Comparison of ENCODE assay signal across 16 cellular contexts in genomic region chr12:9784816-9785215, GRCh38.
DNase-seq lines count a peak whose midpoint lies in the region; ATAC-seq and FAIRE-seq lines count a peak whose summit lies in the region.
"Had no signal": no experiment of that assay in that cellular context is flagged by ENCODE, and none has a peak within 500 bp of the region (broad histone marks: within the 10 kb centered on the region; RNA-seq: fewer than 3 reads in every experiment).

No MANE protein-coding gene starts in this region.

- peak; percentile 18 for FAIRE-seq in colon (lab: Jason Lieb, UNC)
- FAIRE-seq: A204.1, HepG2 had no signal

- H3K27ac Mint-ChIP-seq in activated T-cell treated with anti-CD3 and anti-CD28 coated beads, Interleukin-2, amount 50 U/mL, for 24 hours: no peak overlapping the region
- no peak overlapping the region for H3K27ac Mint-ChIP-seq in stimulated activated naive CD8-positive, alpha-beta T cell treated with anti-CD3 and anti-CD28 coated beads, Interleukin-15, amount 100 ng/mL, for 72 hours
- H3K27ac Mint-ChIP-seq: B cell; CD4-positive, alpha-beta T cell; HFFc6 had no signal

- peak overlapping the region; percentile 67 for H3K27ac ChIP-seq in HUES48 (ENCODE audit: low read depth, low read length)
- no peak overlapping the region for H3K27ac ChIP-seq in iPS-20b (ENCODE audit: low read length)

- no peak for ATAC-seq in GM21737 (IDR thresholded peaks at IDR 0.05; ENCODE audit: unreplicated experiment)
- ATAC-seq in stimulated activated naive CD8-positive, alpha-beta T cell treated with anti-CD3 and anti-CD28 coated beads, Interleukin-15, amount 100 ng/mL, for 72 hours: no peak
- ATAC-seq: HepG2 had no signal

- peak; percentile 79 for DNase-seq in KG1 (lab: John Stamatoyannopoulos, UW)
- DNase-seq in activated T-cell treated with anti-CD3 and anti-CD28 coated beads, Interleukin-2, amount 50 U/mL, for 24 hours: no peak
- no peak for DNase-seq in stimulated activated naive CD8-positive, alpha-beta T cell treated with anti-CD3 and anti-CD28 coated beads, Interleukin-15, amount 100 ng/mL, for 72 hours
- DNase-seq: C1 segment of cervical spinal cord; Calu3; CD4-positive, alpha-beta T cell; DMS 273 treated with DMSO at 0.1 percent for 48 hours; HCEC 1CT; HFFc6 had no signal

- H3K36me3 Mint-ChIP-seq in activated T-cell treated with anti-CD3 and anti-CD28 coated beads, Interleukin-2, amount 50 U/mL, for 24 hours (ENCODE audit: low read depth): no peaks in the 10 kb centered on the region

- H3K36me3 ChIP-seq in HUES48 (ENCODE audit: control insufficient read depth, insufficient read depth, low read length) (no peaks in the 10 kb centered on the region), iPS-20b (ENCODE audit: insufficient read depth, low read depth, low read length) (no peaks in the 10 kb centered on the region)

- H3K4me1 ChIP-seq in HUES48 (ENCODE audit: control insufficient read depth, insufficient read depth, low read length): peaks cover 54% of the 10 kb centered on the region
- peaks cover 39% of the 10 kb centered on the region for H3K4me1 ChIP-seq in iPS-20b (ENCODE audit: insufficient read depth, low read length)

- peaks cover 9% of the 10 kb centered on the region for H3K9me3 Mint-ChIP-seq in activated T-cell treated with anti-CD3 and anti-CD28 coated beads, Interleukin-2, amount 50 U/mL, for 24 hours
- H3K9me3 Mint-ChIP-seq in stimulated activated naive CD8-positive, alpha-beta T cell treated with anti-CD3 and anti-CD28 coated beads, Interleukin-15, amount 100 ng/mL, for 72 hours: peaks cover 0 to 5% of the 10 kb centered on the region in 2 donors
- H3K9me3 Mint-ChIP-seq: HFFc6 had no signal

- H3K9ac ChIP-seq in HUES48 (ENCODE audit: low read depth, low read length) (peak overlapping the region; percentile 13; the same call in 1 of the 2 replicates), iPS-20b (ENCODE audit: low read depth, low read length) (no peak overlapping the region)

- no peaks in the 10 kb centered on the region for H3K27me3 Mint-ChIP-seq in activated T-cell treated with anti-CD3 and anti-CD28 coated beads, Interleukin-2, amount 50 U/mL, for 24 hours
- H3K27me3 Mint-ChIP-seq in stimulated activated naive CD8-positive, alpha-beta T cell treated with anti-CD3 and anti-CD28 coated beads, Interleukin-15, amount 100 ng/mL, for 72 hours: no peaks in the 10 kb centered on the region
- H3K27me3 Mint-ChIP-seq: B cell; CD4-positive, alpha-beta T cell had no signal

- no peak overlapping the region for H3K4me3 Mint-ChIP-seq in activated T-cell treated with anti-CD3 and anti-CD28 coated beads, Interleukin-2, amount 50 U/mL, for 24 hours
- H3K4me3 Mint-ChIP-seq in stimulated activated naive CD8-positive, alpha-beta T cell treated with anti-CD3 and anti-CD28 coated beads, Interleukin-15, amount 100 ng/mL, for 72 hours: peak overlapping the region in 1 of 2 donors; percentile 44
- H3K4me3 Mint-ChIP-seq: B cell; CD4-positive, alpha-beta T cell; HFFc6 had no signal

- H3K9me3 ChIP-seq in HUES48 (ENCODE audit: control insufficient read depth, insufficient read depth, low read length): peaks cover 5% of the 10 kb centered on the region; the same call in 1 of the 2 replicates
- peaks cover 2% of the 10 kb centered on the region; the same call in 1 of the 2 replicates for H3K9me3 ChIP-seq in iPS-20b (ENCODE audit: insufficient read depth, low read depth, low read length)

- H3K27me3 ChIP-seq in HUES48 (ENCODE audit: control insufficient read depth, insufficient read depth, low read length): no peaks in the 10 kb centered on the region
- no peaks in the 10 kb centered on the region for H3K27me3 ChIP-seq in iPS-20b (ENCODE audit: insufficient read depth, low read length)

- peaks cover 61% of the 10 kb centered on the region for H3K4me1 Mint-ChIP-seq in activated T-cell treated with anti-CD3 and anti-CD28 coated beads, Interleukin-2, amount 50 U/mL, for 24 hours (ENCODE audit: low read depth)
- H3K4me1 Mint-ChIP-seq in stimulated activated naive CD8-positive, alpha-beta T cell treated with anti-CD3 and anti-CD28 coated beads, Interleukin-15, amount 100 ng/mL, for 72 hours: peaks cover 64% of the 10 kb centered on the region

- H3K4me3 ChIP-seq in HUES48 (ENCODE audit: low read depth, low read length) (peak overlapping the region; percentile 20), iPS-20b (ENCODE audit: low read length) (peak overlapping the region; percentile 23; the same call in 1 of the 2 replicates)
